1 cellular context compared by ENCODE assay signal in the genomic region with DNA sequence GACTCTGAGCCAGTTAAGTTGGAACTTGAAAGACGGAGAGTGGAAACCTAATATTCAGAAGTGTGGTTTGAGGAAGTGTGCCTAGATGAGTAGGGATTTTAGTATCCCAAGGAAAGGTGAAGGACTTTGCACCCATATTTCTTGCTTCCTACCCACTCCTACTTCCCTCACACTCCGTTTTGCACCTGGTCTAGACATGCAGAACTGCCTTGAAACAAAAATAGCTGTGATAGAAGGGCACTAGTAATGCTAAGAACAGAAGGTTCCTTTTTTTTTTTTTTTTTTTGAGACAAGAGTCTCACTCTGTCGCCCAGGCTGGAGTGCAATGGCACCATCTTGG.
TF ChIP-seq lines count a peak whose summit lies in the region.

No MANE protein-coding gene starts in this region.

TF ChIP-seq in GM23338, 12 proteins besides CTCF, POLR2A, EP300 and RAD21:
- no peak for TF ChIP-seq ZNF462 (CRISPR knock-in tag; IDR thresholded peaks at IDR 0.05)
- TF ChIP-seq ZNF331 (CRISPR knock-in tag; IDR thresholded peaks at IDR 0.05; ENCODE audit: low read depth): no peak
- TF ChIP-seq JUNB (IDR thresholded peaks at IDR 0.05; ENCODE audit: unreplicated experiment): no peak
